In the genomic region with DNA sequence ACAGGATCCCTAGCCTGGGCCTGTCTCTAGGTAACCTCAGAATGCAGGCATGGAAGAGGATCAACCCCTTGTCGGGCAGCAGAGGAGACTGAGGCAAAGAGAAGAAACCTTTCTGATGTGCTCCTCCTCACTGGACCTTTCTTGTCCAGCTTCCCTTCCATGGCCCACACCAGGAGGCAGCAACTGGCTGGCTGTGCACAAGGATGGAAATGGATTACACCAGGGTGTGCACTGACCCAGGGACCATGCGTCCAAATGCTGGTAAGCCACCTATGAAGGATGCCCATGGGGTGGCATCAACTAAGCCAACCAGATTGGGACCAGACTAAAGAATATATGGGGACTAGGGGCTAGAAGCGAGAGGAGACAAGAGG, we compare ENCODE assay signal across 1 cellular context.
TF ChIP-seq lines count a peak whose summit lies in the region.

No MANE protein-coding gene starts in this region.

TF ChIP-seq in H1, 55 proteins besides CTCF, POLR2A, EP300 and RAD21 (continued from another document):
- TF ChIP-seq BCL11A (IDR thresholded peaks at IDR 0.05; ENCODE audit: low read depth in 2 of 2, low read length in 2 of 2) (no peak), CEBPB (IDR thresholded peaks at IDR 0.05; ENCODE audit: low read depth, low read length) (no peak), ATF2 (IDR thresholded peaks at IDR 0.05; ENCODE audit: low read length) (no peak), RBBP5 (IDR thresholded peaks at IDR 0.05; ENCODE audit: borderline replicate concordance, low read depth, low read length) (no peak), SRF (IDR thresholded peaks at IDR 0.05; ENCODE audit: low read depth, low read length) (no peak), FOSL1 (IDR thresholded peaks at IDR 0.05; ENCODE audit: insufficient read depth, low read depth, low read length) (no peak), CBX8 (IDR thresholded peaks at IDR 0.05; ENCODE audit: borderline replicate concordance, low read depth, low read length) (no peak), PHF8 (conservative IDR thresholded peaks at IDR 0.05; ENCODE audit: low read depth, low read length) (no peak), SP2 (IDR thresholded peaks at IDR 0.05; ENCODE audit: low read length) (no peak), CHD7 (IDR thresholded peaks at IDR 0.05; ENCODE audit: insufficient replicate concordance, low read length) (no peak), TCF12 (IDR thresholded peaks at IDR 0.05; ENCODE audit: low read depth, low read length) (no peak), NRF1 (IDR thresholded peaks at IDR 0.05; ENCODE audit: low read depth, low read length) (no peak), HDAC2 (IDR thresholded peaks at IDR 0.05; ENCODE audit: borderline replicate concordance in 1 of 2, low read depth in 2 of 2, low read length in 2 of 2) (no peak), TAF1 (IDR thresholded peaks at IDR 0.05; ENCODE audit: low read depth, low read length) (no peak), POLR2AphosphoS5 (IDR thresholded peaks at IDR 0.05; ENCODE audit: low read depth, low read length) (no peak), SIN3A (conservative IDR thresholded peaks at IDR 0.05 in 1 of 2, IDR thresholded peaks at IDR 0.05 in 1 of 2; ENCODE audit: low read depth in 1 of 2, low read length in 2 of 2) (no peak), MAX (IDR thresholded peaks at IDR 0.05) (no peak), BACH1 (IDR thresholded peaks at IDR 0.05; ENCODE audit: low read length) (no peak)
